In genomic region chr12:78057075-78057474, GRCh38 we compare ENCODE assay signal across 20 cellular contexts.
DNase-seq lines count a peak whose midpoint lies in the region; ATAC-seq, FAIRE-seq and TF ChIP-seq lines count a peak whose summit lies in the region.
"Had no signal": no experiment of that assay in that cellular context is flagged by ENCODE, and none has a peak within 500 bp of the region (broad histone marks: within the 10 kb centered on the region; RNA-seq: fewer than 3 reads in every experiment).

No MANE protein-coding gene starts in this region.

- no peak overlapping the region for H2BK20ac ChIP-seq in IMR-90 (ENCODE audit: low read depth, low read length)

- in situ Hi-C loops in IMR-90 (cut with MboI; ENCODE audit: low sequenced_read_pairs) (no loop called here), GM12878 (cut with MboI) (no loop called here)

- H3K9ac ChIP-seq in IMR-90 (ENCODE audit: low read depth, low read length) (no peak overlapping the region), GM12878 (ENCODE audit: control insufficient read depth, insufficient read depth, low read length) (no peak overlapping the region), kidney (ENCODE audit: low read length in 2 of 2) (no peak overlapping the region)
- H3K9ac ChIP-seq: BLaER1 had no signal

- H3K9me3 ChIP-seq in IMR-90 (ENCODE audit: control insufficient read depth, insufficient read depth, low read length) (no peaks in the 10 kb centered on the region), GM12878 (replicated peaks; ENCODE audit: control insufficient read depth, insufficient read depth, low read length) (no peaks in the 10 kb centered on the region), osteoblast (ENCODE audit: low read depth, low read length) (no peaks in the 10 kb centered on the region), kidney (ENCODE audit: control insufficient read depth in 1 of 2, low read length in 2 of 2) (no peaks in the 10 kb centered on the region)
- H3K9me3 ChIP-seq: BLaER1, Caco-2, HAP-1 had no signal

- H3K4me3 ChIP-seq in IMR-90 (ENCODE audit: insufficient read depth, low read depth, low read length) (no peak overlapping the region), GM12878 (no peak overlapping the region), osteoblast (ENCODE audit: insufficient read depth, low read length) (no peak overlapping the region), kidney (ENCODE audit: low read length in 2 of 2) (no peak overlapping the region)
- H3K4me3 ChIP-seq: BLaER1, HAP-1 had no signal

- peak overlapping the region; percentile 57 for H2BK5ac ChIP-seq in IMR-90 (ENCODE audit: low read depth, low read length, poor library complexity, severe bottlenecking)

- no peak for TF ChIP-seq EP300 in GM12878 (IDR thresholded peaks at IDR 0.05; ENCODE audit: borderline replicate concordance in 1 of 2, control insufficient read depth in 1 of 2, low read depth in 2 of 2, low read length in 2 of 2)

- H2BK120ac ChIP-seq in IMR-90 (ENCODE audit: low read depth, low read length), result no peak overlapping the region

- H3K79me2 ChIP-seq in GM12878 (ENCODE audit: control insufficient read depth, insufficient read depth, low read length), result no peaks in the 10 kb centered on the region
- H3K79me2 ChIP-seq in osteoblast (ENCODE audit: insufficient read depth, low read length), result peaks cover 37% of the 10 kb centered on the region

- no peak overlapping the region; a peak in 1 of 4 replicates for H4K8ac ChIP-seq in IMR-90 (ENCODE audit: low read depth in 2 of 2, low read length in 2 of 2)

- RAD21 ChIA-PET in GM12878 (lab: Charles Lee; ENCODE audit: unreplicated experiment), result no interaction called here

- intact Hi-C loops in IMR-90 (cut with micrococcal nuclease) (no loop called here), GM12878 (cut with micrococcal nuclease; ENCODE audit: unreplicated experiment) (no loop called here), kidney (cut with DNase I) (no loop called here)

- H2AFZ ChIP-seq in IMR-90 (replicated peaks; ENCODE audit: low read length, poor library complexity), result no peak overlapping the region
- H2AFZ ChIP-seq in GM12878 (ENCODE audit: control insufficient read depth, low read depth, low read length), result no peak overlapping the region
- H2AFZ ChIP-seq in osteoblast (ENCODE audit: low read length), result no peak overlapping the region

- H2AK9ac ChIP-seq in IMR-90 (replicated peaks; ENCODE audit: low read depth, low read length, poor library complexity), result no peak overlapping the region

- no peaks in the 10 kb centered on the region for H3K27me3 ChIP-seq in IMR-90 (ENCODE audit: control insufficient read depth, insufficient read depth, low read length)
- no peaks in the 10 kb centered on the region for H3K27me3 ChIP-seq in GM12878 (replicated peaks in 1 of 2; ENCODE audit: control insufficient read depth in 2 of 2, insufficient read depth in 2 of 2, low read length in 1 of 2)
- no peaks in the 10 kb centered on the region for H3K27me3 ChIP-seq in osteoblast (ENCODE audit: insufficient read depth, low read length)
- H3K27me3 ChIP-seq: BLaER1 had no signal

- FAIRE-seq in GM12878 (lab: Jason Lieb, UNC) (no peak), kidney (lab: Jason Lieb, UNC) (no peak)
- FAIRE-seq: G401.6, GM12891, GM18507, H54 had no signal

- H3K4me1 ChIP-seq in IMR-90 (ENCODE audit: control insufficient read depth, insufficient read depth, low read length), result peaks cover 5% of the 10 kb centered on the region; the same call in 1 of the 2 replicates
- H3K4me1 ChIP-seq in GM12878 (ENCODE audit: control insufficient read depth, insufficient read depth, low read length), result no peaks in the 10 kb centered on the region
- H3K4me1 ChIP-seq in osteoblast (ENCODE audit: insufficient read depth, low read length), result peaks cover 19% of the 10 kb centered on the region
- no peaks in the 10 kb centered on the region for H3K4me1 ChIP-seq in kidney (ENCODE audit: control insufficient read depth in 1 of 2, insufficient read depth in 1 of 2, low read depth in 1 of 2, low read length in 2 of 2)
- H3K4me1 ChIP-seq: BLaER1, Caco-2, HAP-1 had no signal

- BruUV-seq in IMR-90 (replicated peaks; lab: Mats Ljungman, UMichigan) (no TSS peak), GM12878 (replicated peaks; lab: Mats Ljungman, UMichigan) (no TSS peak)

- no peak overlapping the region for H3K14ac ChIP-seq in IMR-90 (replicated peaks; ENCODE audit: low read depth, low read length)

- H4K20me1 ChIP-seq in IMR-90 (ENCODE audit: insufficient read depth, low read length) (peaks cover 14% of the 10 kb centered on the region), GM12878 (ENCODE audit: control insufficient read depth, insufficient read depth) (no peaks in the 10 kb centered on the region), osteoblast (ENCODE audit: insufficient read depth, low read length) (no peaks in the 10 kb centered on the region)
- H4K20me1 ChIP-seq: BLaER1 had no signal

- H3K23ac ChIP-seq in IMR-90 (ENCODE audit: low read depth, low read length), result no peak overlapping the region

- no peak overlapping the region for H4K5ac ChIP-seq in IMR-90 (ENCODE audit: low read depth, low read length)

- dilution Hi-C loops in IMR-90 (cut with HindIII; ENCODE audit: low sequenced_read_pairs, unreplicated experiment), result no loop called here

- H3K36me3 ChIP-seq in IMR-90 (ENCODE audit: control insufficient read depth, insufficient read depth, low read length) (peaks cover 3% of the 10 kb centered on the region), GM12878 (ENCODE audit: control insufficient read depth in 2 of 2, insufficient read depth in 2 of 2, low read length in 1 of 2) (no peaks in the 10 kb centered on the region), osteoblast (ENCODE audit: insufficient read depth, low read length) (peaks cover 12% of the 10 kb centered on the region), kidney (ENCODE audit: control insufficient read depth in 1 of 2, insufficient read depth in 2 of 2, low read length in 2 of 2) (no peaks in the 10 kb centered on the region)
- H3K36me3 ChIP-seq: BLaER1, HAP-1 had no signal

- ATAC-seq in IMR-90 (ENCODE audit: low read depth) (no peak), GM12878 (no peak), left lobe of liver (no peak)
- ATAC-seq: CD8-positive, alpha-beta T cell had no signal

- SMC1A ChIA-PET in GM12878 (lab: Charles Lee; ENCODE audit: uncharacterized antibody, unreplicated experiment), result no interaction called here

- H3K56ac ChIP-seq in IMR-90 (ENCODE audit: extremely low read depth, insufficient read depth, low read length), result no peak overlapping the region

- peak overlapping the region; percentile 28; the same call in 1 of the 2 replicates for H3K4me2 ChIP-seq in IMR-90 (ENCODE audit: low read depth, low read length)
- H3K4me2 ChIP-seq in GM12878 (ENCODE audit: control insufficient read depth, insufficient read depth), result no peak overlapping the region
- H3K4me2 ChIP-seq in osteoblast (ENCODE audit: insufficient read depth, low read length), result peak overlapping the region; percentile 7
- H3K4me2 ChIP-seq: BLaER1 had no signal

- POLR2A ChIA-PET in IMR-90 (lab: Charles Lee; ENCODE audit: unreplicated experiment), result no interaction called here
- POLR2A ChIA-PET in GM12878 (lab: Charles Lee), result no interaction called here

- no CpG with 5 or more reads among the region's 1 CpG for WGBS in IMR-90 (ENCODE audit: extremely low coverage in 2 of 2, insufficient read length in 1 of 2), 2 experiments
- 0% methylated on average over 1 of the region's 1 CpG for WGBS in GM12878 (ENCODE audit: insufficient coverage, insufficient replicate concordance, low lambda C conversion rate, missing lambda C conversion rate)

- no peak overlapping the region for H2BK15ac ChIP-seq in IMR-90 (ENCODE audit: low read depth, low read length)

- TF ChIP-seq CTCF in IMR-90 (conservative IDR thresholded peaks at IDR 0.05; ENCODE audit: low read depth, low read length) (no peak), GM12878 (IDR thresholded peaks at IDR 0.05 in 2 of 3, conservative IDR thresholded peaks at IDR 0.05 in 1 of 3; ENCODE audit: control insufficient read depth in 2 of 3, extremely low read depth in 1 of 3, insufficient read depth in 1 of 3, low read depth in 3 of 3, low read length in 3 of 3) (no peak), osteoblast (IDR thresholded peaks at IDR 0.05; ENCODE audit: extremely low read depth, low read depth, low read length) (no peak), kidney (IDR thresholded peaks at IDR 0.05; ENCODE audit: borderline replicate concordance, extremely low read depth, insufficient read depth) (no peak)

- no peak overlapping the region for H4K91ac ChIP-seq in IMR-90 (ENCODE audit: insufficient read depth, low read depth, low read length)

- no peak overlapping the region for H3K4ac ChIP-seq in IMR-90 (ENCODE audit: low read depth, low read length)

- TF ChIP-seq RAD21 in IMR-90 (IDR thresholded peaks at IDR 0.05; ENCODE audit: low read length) (no peak), GM12878 (IDR thresholded peaks at IDR 0.05; ENCODE audit: insufficient read depth, low read depth, low read length) (no peak)

- H3K27ac ChIP-seq in IMR-90 (ENCODE audit: insufficient read depth, low read length) (no peak overlapping the region), GM12878 (ENCODE audit: control insufficient read depth, insufficient read depth) (no peak overlapping the region), osteoblast (ENCODE audit: low read depth, low read length) (peak overlapping the region; percentile 33), kidney (ENCODE audit: low read depth in 2 of 2, low read length in 2 of 2) (no peak overlapping the region)
- H3K27ac ChIP-seq: BLaER1, C4-2B had no signal

- TF ChIP-seq POLR2A in IMR-90 (IDR thresholded peaks at IDR 0.05; ENCODE audit: low read depth, low read length), result no peak
- no peak for TF ChIP-seq POLR2A in GM12878 (IDR thresholded peaks at IDR 0.05; ENCODE audit: low read depth, low read length)

- H2AK5ac ChIP-seq in IMR-90 (ENCODE audit: low read depth, low read length), result no peak overlapping the region

- no peak overlapping the region for H3K18ac ChIP-seq in IMR-90 (ENCODE audit: low read depth, low read length)

- H3K79me1 ChIP-seq in IMR-90 (ENCODE audit: low read depth in 1 of 2, low read length in 2 of 2), result peaks cover 16 to 37% of the 10 kb centered on the region in 2 experiments

- DNase-seq in HCEC 1CT, result peak; percentile 5
- no peak for DNase-seq in IMR-90
- DNase-seq in GM12878 (ENCODE audit: low read depth, low spot score), result no peak
- no peak for DNase-seq in osteoblast (ENCODE audit: insufficient read length, low spot score, missing footprints)
- DNase-seq in kidney, result no peak
- DNase-seq in left lobe of liver (ENCODE audit: low spot score), result no peak
- DNase-seq in NCI-H774 (lab: John Stamatoyannopoulos, UW), result no peak
- DNase-seq: Caco-2; CD4-positive, CD25-positive, alpha-beta regulatory T cell; CD8-positive, alpha-beta T cell; DMS153; DND-41; GOT3 had no signal

- CTCF ChIA-PET in IMR-90 (lab: Yijun Ruan, JAX) (no interaction called here), GM12878 (lab: Yijun Ruan, JAX) (interaction anchor here (0.7 to 1.5 kb wide), 3 partner anchors 24 to 132 kb away, joined by 3 read pairs; no protein-coding TSS in a partner anchor)

- peaks cover 5% of the 10 kb centered on the region for H3K9me1 ChIP-seq in IMR-90 (ENCODE audit: insufficient read depth, low read length)

TF ChIP-seq in IMR-90, 13 proteins besides CTCF, POLR2A, EP300 and RAD21 (continues in another document):
- TF ChIP-seq BHLHE40 (IDR thresholded peaks at IDR 0.05; ENCODE audit: low read depth, low read length) (no peak), FOS (IDR thresholded peaks at IDR 0.05; ENCODE audit: low read depth, low read length) (no peak)
